Comparison of ENCODE assay signal across 16 cellular contexts in genomic region chr1:52769346-52770033, GRCh38. TPM values are rescaled to one million over a fixed set of nuclear protein-coding genes. Genes with fewer than 3 reads are reported as not detected.
DNase-seq lines count a peak whose midpoint lies in the region; ATAC-seq, FAIRE-seq and TF ChIP-seq lines count a peak whose summit lies in the region.
"Had no signal": no experiment of that assay in that cellular context is flagged by ENCODE, and none has a peak within 500 bp of the region (broad histone marks: within the 10 kb centered on the region; RNA-seq: fewer than 3 reads in every experiment).

No MANE protein-coding gene starts in this region.

- peak overlapping the region; percentile 62 for H3K27ac ChIP-seq in psoas muscle
- no peak overlapping the region for H3K27ac ChIP-seq in sigmoid colon
- H3K27ac ChIP-seq: PC-9 had no signal

- no peaks in the 10 kb centered on the region for H3K9me3 ChIP-seq in psoas muscle
- H3K9me3 ChIP-seq in sigmoid colon, result no peaks in the 10 kb centered on the region
- H3K9me3 ChIP-seq: Caco-2 had no signal

- H3K4me3 ChIP-seq in psoas muscle, result no peak overlapping the region
- H3K4me3 ChIP-seq in sigmoid colon, result no peak overlapping the region
- H3K4me3 ChIP-seq: K562, PC-9 had no signal

- ATAC-seq in psoas muscle, result peak; percentile 72 to 80 (median 78)
- ATAC-seq: K562, SK-N-SH treated with all-trans-retinoic acid at 6 μM for 48 hours had no signal

- no peak for FAIRE-seq in D721Med (lab: Jason Lieb, UNC)
- FAIRE-seq: K562 had no signal

- TF ChIP-seq EP300 in sigmoid colon (IDR thresholded peaks at IDR 0.05), result no peak

- intact Hi-C loops in psoas muscle (cut with DNase I) (no loop called here), sigmoid colon (cut with DNase I) (no loop called here)

- DNase-seq in NCI-H748 (lab: John Stamatoyannopoulos, UW; ENCODE audit: unreplicated experiment) (peak; percentile 36), NCI-H748 treated with DMSO at 0.1 percent for 48 hours (lab: John Stamatoyannopoulos, UW) (no peak), NCI-H1105 treated with DMSO at 0.1 percent for 48 hours (lab: John Stamatoyannopoulos, UW) (peak; percentile 81), NCI-H2227 treated with DMSO at 0.1 percent for 48 hours (lab: John Stamatoyannopoulos, UW) (peak; percentile 8), psoas muscle (no peak), D721Med (ENCODE audit: insufficient read length, low spot score) (no peak), sigmoid colon (no peak)
- no peak for DNase-seq in stimulated activated CD4-positive, alpha-beta T cell treated with anti-CD3 and anti-CD28 coated beads, Interleukin-2, amount 100 ng/mL, for 48 hours
- DNase-seq: Caco-2, DND-41, GF-D8, NCI-H187 treated with DMSO at 0.1 percent for 48 hours, NCI-H524, PC-9 had no signal

- H3K36me3 ChIP-seq in psoas muscle (ENCODE audit: insufficient read depth in 1 of 2, low read depth in 1 of 2) (peaks cover 2 to 28% of the 10 kb centered on the region in 2 donors), sigmoid colon (peaks cover 0 to 24% (median 0%) of the 10 kb centered on the region in 4 donors)

- TF ChIP-seq POLR2A in sigmoid colon (IDR thresholded peaks at IDR 0.05), result no peak

- H3K27me3 ChIP-seq in psoas muscle (ENCODE audit: insufficient read depth in 3 of 3, low read length in 2 of 3) (no peaks in the 10 kb centered on the region), sigmoid colon (no peaks in the 10 kb centered on the region)

- 37 to 44% (median 42%) methylated on average over 4 of the region's 4 CpGs for WGBS in psoas muscle, 3 donors
- 93 to 94% methylated on average over 4 of the region's 4 CpGs for WGBS in sigmoid colon, 2 donors

- TF ChIP-seq CTCF in psoas muscle (IDR thresholded peaks at IDR 0.05) (no peak), D721Med (IDR thresholded peaks at IDR 0.05; ENCODE audit: insufficient read depth, missing control alignments) (no peak), sigmoid colon (IDR thresholded peaks at IDR 0.05) (no peak)

- peaks cover 39% of the 10 kb centered on the region for H3K4me1 ChIP-seq in psoas muscle
- peaks cover 0 to 21% (median 12%) of the 10 kb centered on the region in 4 donors for H3K4me1 ChIP-seq in sigmoid colon
- H3K4me1 ChIP-seq: Caco-2 had no signal

RNA-seq across cellular contexts. Expression of gene ZYG11B, which starts 43.2 kb away (rescaled TPM):
- total RNA-seq in psoas muscle (100 to 1,000 TPM in 2 of 4 donors, 10 to 100 TPM in 2; 72.0 to 152 (median 97.1) TPM), sigmoid colon (10 to 100 TPM; 55.0 to 78.1 (median 70.0) TPM)
- polyA plus RNA-seq in psoas muscle (10 to 100 TPM; 11.4 to 91.0 (median 24.4) TPM), sigmoid colon (1 to 10 TPM; 4.2 to 9.1 (median 7.4) TPM)

Comparison
In these comparisons a context has a peak if more than half of its experiments do, and no peak if none do; other contexts are left out.
1. DNase-seq: peak in NCI-H748 (single experiment), NCI-H1105 treated with DMSO at 0.1 percent for 48 hours (single experiment) and NCI-H2227 treated with DMSO at 0.1 percent for 48 hours (single experiment); none in NCI-H748 treated with DMSO at 0.1 percent for 48 hours (single experiment), psoas muscle (0 of 2), D721Med (single experiment), stimulated activated CD4-positive, alpha-beta T cell treated with anti-CD3 and anti-CD28 coated beads, Interleukin-2, amount 100 ng/mL, for 48 hours (0 of 2) and sigmoid colon (single experiment).